19 cellular contexts compared by ENCODE assay signal in the genomic region with DNA sequence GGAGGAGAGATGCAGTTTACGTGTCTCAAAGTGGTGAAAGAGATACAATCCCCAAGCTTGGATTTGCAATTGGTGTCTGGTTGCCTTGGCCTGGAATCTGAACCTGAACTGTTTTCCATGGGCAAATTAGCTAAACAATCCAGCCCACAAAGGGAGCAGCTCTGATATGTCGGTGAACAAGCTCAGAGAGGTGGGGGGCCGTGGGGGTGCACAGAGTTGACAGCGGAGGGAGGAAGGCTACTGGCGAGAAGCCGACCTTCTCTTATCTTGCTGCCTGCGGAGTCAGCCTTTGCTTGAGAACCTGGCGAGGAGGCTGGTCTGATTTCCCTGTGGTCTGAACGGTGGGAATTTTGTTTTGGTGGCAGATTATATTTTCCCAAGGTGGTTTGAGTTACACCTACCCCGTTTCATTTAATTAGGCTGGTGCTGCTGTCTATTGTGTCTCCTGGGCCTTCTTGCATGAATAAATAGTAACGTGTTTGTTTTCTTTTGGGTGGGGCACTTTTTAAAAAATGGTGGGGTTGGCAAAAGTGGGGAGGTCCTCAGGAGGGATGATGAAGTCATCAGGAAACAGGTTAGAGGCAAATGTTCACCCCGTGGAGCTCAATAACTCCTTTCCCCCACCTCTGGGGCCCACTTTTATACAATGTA.
A peak's percentile ranks its signal among the peaks of the same experiment; 100 is the strongest.
DNase-seq lines count a peak whose midpoint lies in the region; ATAC-seq lines count a peak whose summit lies in the region.
"Had no signal": no experiment of that assay in that cellular context is flagged by ENCODE, and none has a peak within 500 bp of the region (broad histone marks: within the 10 kb centered on the region; RNA-seq: fewer than 3 reads in every experiment).

No MANE protein-coding gene starts in this region.

- no peaks in the 10 kb centered on the region for H3K79me1 ChIP-seq in neuronal stem cell (ENCODE audit: low read depth, low read length)

- no peak overlapping the region for H2AK5ac ChIP-seq in neuronal stem cell (ENCODE audit: low read depth, low read length)

- H2BK15ac ChIP-seq in neuronal stem cell (ENCODE audit: low read length) = no peak overlapping the region

- CTCF ChIA-PET in activated CD8-positive, alpha-beta memory T cell treated with anti-CD3 and anti-CD28 coated beads, Interleukin-2, amount 10 ng/mL, durations not matched to agents 7 days and 5 days (lab: Charles Lee) = no interaction called here

- H3K4me1 Mint-ChIP-seq in naive thymus-derived CD8-positive, alpha-beta T cell = no peaks in the 10 kb centered on the region
- H3K4me1 Mint-ChIP-seq in activated CD8-positive, alpha-beta memory T cell treated with anti-CD3 and anti-CD28 coated beads, Interleukin-2, amount 10 ng/mL, durations not matched to agents 7 days and 5 days = no peaks in the 10 kb centered on the region
- H3K4me1 Mint-ChIP-seq in T-helper 2 cell treated with Interferon-gamma antibody and Interleukin-4, amounts not matched to agents 5 μg/mL and 100 μg/mL, for 36 hours (ENCODE audit: low read depth) = peaks cover 2% of the 10 kb centered on the region
- H3K4me1 Mint-ChIP-seq: central memory CD8-positive, alpha-beta T cell had no signal

- no peak overlapping the region for H4K91ac ChIP-seq in neuronal stem cell (ENCODE audit: low read depth, low read length, poor library complexity)

- H3K23ac ChIP-seq in neuronal stem cell (ENCODE audit: low read depth, low read length, poor library complexity) = no peak overlapping the region

- H3K9me3 ChIP-seq in neuronal stem cell (replicated peaks in 1 of 2; ENCODE audit: control insufficient read depth in 2 of 2, insufficient read depth in 1 of 2, low read depth in 1 of 2, low read length in 2 of 2) = peaks cover 2 to 9% of the 10 kb centered on the region in 2 donors
- H3K9me3 ChIP-seq: testis had no signal

- no peak overlapping the region for H4K8ac ChIP-seq in neuronal stem cell (ENCODE audit: low read depth, low read length)

- H3K36me3 Mint-ChIP-seq in naive thymus-derived CD8-positive, alpha-beta T cell = no peaks in the 10 kb centered on the region
- H3K36me3 Mint-ChIP-seq in activated CD8-positive, alpha-beta memory T cell treated with anti-CD3 and anti-CD28 coated beads, Interleukin-2, amount 10 ng/mL, durations not matched to agents 7 days and 5 days = no peaks in the 10 kb centered on the region
- H3K36me3 Mint-ChIP-seq in T-helper 2 cell treated with Interferon-gamma antibody and Interleukin-4, amounts not matched to agents 5 μg/mL and 100 μg/mL, for 36 hours (ENCODE audit: low read depth) = no peaks in the 10 kb centered on the region
- H3K36me3 Mint-ChIP-seq: CD8-positive, alpha-beta T cell; neural progenitor cell had no signal

- no peak overlapping the region for H3K27ac Mint-ChIP-seq in naive thymus-derived CD8-positive, alpha-beta T cell
- H3K27ac Mint-ChIP-seq in activated CD8-positive, alpha-beta memory T cell treated with anti-CD3 and anti-CD28 coated beads, Interleukin-2, amount 10 ng/mL, durations not matched to agents 7 days and 5 days = no peak overlapping the region
- H3K27ac Mint-ChIP-seq in T-helper 2 cell treated with Interferon-gamma antibody and Interleukin-4, amounts not matched to agents 5 μg/mL and 100 μg/mL, for 36 hours = no peak overlapping the region
- H3K27ac Mint-ChIP-seq: CD8-positive, alpha-beta T cell had no signal

- no peak overlapping the region for H3K4me2 ChIP-seq in neuronal stem cell (ENCODE audit: insufficient read depth, low read length, poor library complexity, severe bottlenecking)
- H3K4me2 ChIP-seq: KMS-11, neural progenitor cell had no signal

- H3K27me3 ChIP-seq in neuronal stem cell (ENCODE audit: control insufficient read depth in 3 of 3, insufficient read depth in 3 of 3, low read depth in 1 of 3, low read length in 3 of 3) = no peaks in the 10 kb centered on the region
- H3K27me3 ChIP-seq: neural progenitor cell, testis had no signal

- no peak overlapping the region for H2BK5ac ChIP-seq in neuronal stem cell (ENCODE audit: low read length)

- H3K14ac ChIP-seq in neuronal stem cell (ENCODE audit: low read length) = no peak overlapping the region

- no CpG with 5 or more reads among the region's 12 CpGs for WGBS in neuronal stem cell (ENCODE audit: extremely low coverage in 2 of 2, insufficient read length in 2 of 2, insufficient replicate concordance in 1 of 2), 2 donors

- H3K36me3 ChIP-seq in neuronal stem cell (replicated peaks in 1 of 2; ENCODE audit: control insufficient read depth in 2 of 2, insufficient read depth in 2 of 2, low read length in 2 of 2) = no peaks in the 10 kb centered on the region
- H3K36me3 ChIP-seq: neural progenitor cell had no signal

- DNase-seq in COR-L47 (lab: John Stamatoyannopoulos, UW) (peak; percentile 86), NCI-H1436 treated with DMSO at 0.1 percent for 48 hours (lab: John Stamatoyannopoulos, UW) (peak; percentile 64), NCI-H748 treated with DMSO at 0.1 percent for 48 hours (lab: John Stamatoyannopoulos, UW) (peak; percentile 100), neuronal stem cell (ENCODE audit: low spot score) (no peak)
- DNase-seq in naive thymus-derived CD8-positive, alpha-beta T cell = no peak
- DNase-seq in activated effector memory CD4-positive, alpha-beta T cell treated with Interleukin-2 at 50 U/mL for 16 hours = no peak
- no peak for DNase-seq in activated CD8-positive, alpha-beta memory T cell treated with anti-CD3 and anti-CD28 coated beads, Interleukin-2, amount 10 ng/mL, durations not matched to agents 7 days and 5 days
- no peak for DNase-seq in T-helper 2 cell treated with Interferon-gamma antibody and Interleukin-4, amounts not matched to agents 5 μg/mL and 100 μg/mL, for 36 hours (ENCODE audit: low spot score)
- DNase-seq: activated CD4-positive, alpha-beta T cell treated with anti-CD3 and anti-CD28 coated beads, Interleukin-2, amount 50 U/mL, for 1 hour; activated naive CD4-positive, alpha-beta T cell; CD8-positive, alpha-beta T cell; EL; left colon; midbrain; NCI-H524 treated with DMSO at 0.1 percent for 48 hours; testis had no signal

- POLR2A ChIA-PET in naive thymus-derived CD8-positive, alpha-beta T cell (lab: Charles Lee) = no interaction called here

- no peak overlapping the region for H2BK12ac ChIP-seq in neuronal stem cell (ENCODE audit: low read length)

- no peak overlapping the region for H3K4me3 Mint-ChIP-seq in naive thymus-derived CD8-positive, alpha-beta T cell
- no peak overlapping the region for H3K4me3 Mint-ChIP-seq in activated CD8-positive, alpha-beta memory T cell treated with anti-CD3 and anti-CD28 coated beads, Interleukin-2, amount 10 ng/mL, durations not matched to agents 7 days and 5 days
- H3K4me3 Mint-ChIP-seq in T-helper 2 cell treated with Interferon-gamma antibody and Interleukin-4, amounts not matched to agents 5 μg/mL and 100 μg/mL, for 36 hours = no peak overlapping the region
- H3K4me3 Mint-ChIP-seq: CD8-positive, alpha-beta T cell; central memory CD8-positive, alpha-beta T cell; neural progenitor cell had no signal

- H3K27ac ChIP-seq in neuronal stem cell (replicated peaks; ENCODE audit: low read length) = no peak overlapping the region
- H3K27ac ChIP-seq: KMS-11, neural progenitor cell, testis had no signal

- H2AFZ ChIP-seq in neuronal stem cell (ENCODE audit: low read length) = peak overlapping the region; percentile 19
- H2AFZ ChIP-seq: neural progenitor cell had no signal

- H2BK120ac ChIP-seq in neuronal stem cell (ENCODE audit: low read depth, low read length) = no peak overlapping the region

- no peak overlapping the region for H3K18ac ChIP-seq in neuronal stem cell (ENCODE audit: low read length)

- ATAC-seq in naive thymus-derived CD8-positive, alpha-beta T cell = no peak
- no peak for ATAC-seq in activated CD8-positive, alpha-beta memory T cell treated with anti-CD3 and anti-CD28 coated beads, Interleukin-2, amount 10 ng/mL, durations not matched to agents 7 days and 5 days
- ATAC-seq: CD8-positive, alpha-beta T cell; left colon had no signal

- no peak overlapping the region for H3K9ac ChIP-seq in neuronal stem cell (ENCODE audit: low read depth, low read length, poor library complexity)
- H3K9ac ChIP-seq: KMS-11, neural progenitor cell had no signal

- H3K4ac ChIP-seq in neuronal stem cell (ENCODE audit: low read length) = no peak overlapping the region

- peaks cover 3 to 6% of the 10 kb centered on the region in 2 donors for H3K4me1 ChIP-seq in neuronal stem cell (ENCODE audit: control insufficient read depth in 2 of 2, insufficient read depth in 1 of 2, low read depth in 1 of 2, low read length in 2 of 2)
- H3K4me1 ChIP-seq: testis had no signal

- H3K27me3 Mint-ChIP-seq in naive thymus-derived CD8-positive, alpha-beta T cell = peaks cover 2 to 22% (median 8%) of the 10 kb centered on the region in 5 donors
- peaks cover 3% of the 10 kb centered on the region for H3K27me3 Mint-ChIP-seq in activated CD8-positive, alpha-beta memory T cell treated with anti-CD3 and anti-CD28 coated beads, Interleukin-2, amount 10 ng/mL, durations not matched to agents 7 days and 5 days
- H3K27me3 Mint-ChIP-seq in T-helper 2 cell treated with Interferon-gamma antibody and Interleukin-4, amounts not matched to agents 5 μg/mL and 100 μg/mL, for 36 hours (ENCODE audit: low read depth) = peaks cover 2% of the 10 kb centered on the region

- peaks cover 0 to 16% (median 0%) of the 10 kb centered on the region in 9 donors for H3K9me3 Mint-ChIP-seq in naive thymus-derived CD8-positive, alpha-beta T cell
- H3K9me3 Mint-ChIP-seq in activated CD8-positive, alpha-beta memory T cell treated with anti-CD3 and anti-CD28 coated beads, Interleukin-2, amount 10 ng/mL, durations not matched to agents 7 days and 5 days (ENCODE audit: low read depth) = peaks cover 2% of the 10 kb centered on the region
- H3K9me3 Mint-ChIP-seq in T-helper 2 cell treated with Interferon-gamma antibody and Interleukin-4, amounts not matched to agents 5 μg/mL and 100 μg/mL, for 36 hours = no peaks in the 10 kb centered on the region
- H3K9me3 Mint-ChIP-seq: CD8-positive, alpha-beta T cell; central memory CD8-positive, alpha-beta T cell had no signal

- H3K4me3 ChIP-seq in neuronal stem cell (ENCODE audit: low read length in 2 of 2) = no peak overlapping the region
- H3K4me3 ChIP-seq: neural progenitor cell, testis had no signal

Comparison
In these comparisons a context has a peak if more than half of its experiments do, and no peak if none do; other contexts are left out.
1. DNase-seq: peak in COR-L47 (single experiment), NCI-H1436 treated with DMSO at 0.1 percent for 48 hours (single experiment) and NCI-H748 treated with DMSO at 0.1 percent for 48 hours (single experiment); none in neuronal stem cell (single experiment), naive thymus-derived CD8-positive, alpha-beta T cell (0 of 10), activated effector memory CD4-positive, alpha-beta T cell treated with Interleukin-2 at 50 U/mL for 16 hours (single experiment), activated CD8-positive, alpha-beta memory T cell treated with anti-CD3 and anti-CD28 coated beads, Interleukin-2, amount 10 ng/mL, durations not matched to agents 7 days and 5 days (single experiment) and T-helper 2 cell treated with Interferon-gamma antibody and Interleukin-4, amounts not matched to agents 5 μg/mL and 100 μg/mL, for 36 hours (single experiment).